Comparison of ENCODE assay signal across 16 cellular contexts in genomic region chr9:90460220-90460619, GRCh38.
"Had no signal": no experiment of that assay in that cellular context is flagged by ENCODE, and none has a peak within 500 bp of the region (broad histone marks: within the 10 kb centered on the region; RNA-seq: fewer than 3 reads in every experiment).

No MANE protein-coding gene starts in this region.

- H3K27ac ChIP-seq: body of pancreas, epithelial cell of prostate, gastrocnemius medialis, psoas muscle, sigmoid colon, WERI-Rb-1 had no signal

- H3K36me3 Mint-ChIP-seq: activated naive CD4-positive, alpha-beta T cell treated with anti-CD3 and anti-CD28 coated beads, Interleukin-2, amount 50 U/mL, for 24 hours; natural killer cell treated with Interleukin-12 subunit alpha and Interleukin-12 subunit beta and Interleukin-15 and Interleukin-18, amount 100 ng/mL, for 72 hours had no signal

- H3K4me1 Mint-ChIP-seq: activated naive CD4-positive, alpha-beta T cell treated with anti-CD3 and anti-CD28 coated beads, Interleukin-2, amount 50 U/mL, for 24 hours; activated T-helper 17 cell treated with anti-CD3 and anti-CD28 coated beads, Interleukin-2, amount 50 U/mL, for 72 hours had no signal

- H3K27ac Mint-ChIP-seq: activated naive CD4-positive, alpha-beta T cell treated with anti-CD3 and anti-CD28 coated beads, Interleukin-2, amount 50 U/mL, for 24 hours; activated T-helper 17 cell treated with anti-CD3 and anti-CD28 coated beads, Interleukin-2, amount 50 U/mL, for 72 hours; natural killer cell treated with Interleukin-12 subunit alpha and Interleukin-12 subunit beta and Interleukin-15 and Interleukin-18, amount 100 ng/mL, for 72 hours had no signal

- DNase-seq: activated CD4-positive, alpha-beta T cell treated with anti-CD3 and anti-CD28 coated beads for 4 hours; body of pancreas; central memory CD4-positive, alpha-beta T cell; effector memory CD4-positive, alpha-beta T cell; gastrocnemius medialis; hippocampal formation; psoas muscle; sigmoid colon; stimulated activated CD4-positive, alpha-beta T cell treated with anti-CD3 and anti-CD28 coated beads, Interleukin-2, amount 100 ng/mL, for 48 hours; stimulated activated naive CD4-positive, alpha-beta T cell treated with Interleukin-2 at 50 U/mL for 16 hours; T-helper 1 cell; WERI-Rb-1 had no signal

- H3K9me3 Mint-ChIP-seq: activated naive CD4-positive, alpha-beta T cell treated with anti-CD3 and anti-CD28 coated beads, Interleukin-2, amount 50 U/mL, for 24 hours; activated T-helper 17 cell treated with anti-CD3 and anti-CD28 coated beads, Interleukin-2, amount 50 U/mL, for 72 hours; natural killer cell treated with Interleukin-12 subunit alpha and Interleukin-12 subunit beta and Interleukin-15 and Interleukin-18, amount 100 ng/mL, for 72 hours had no signal

- H3K27me3 ChIP-seq: body of pancreas, gastrocnemius medialis, sigmoid colon had no signal

- H3K4me3 ChIP-seq: body of pancreas, gastrocnemius medialis, psoas muscle, sigmoid colon had no signal

- H3K4me3 Mint-ChIP-seq: activated naive CD4-positive, alpha-beta T cell treated with anti-CD3 and anti-CD28 coated beads, Interleukin-2, amount 50 U/mL, for 24 hours; activated T-helper 17 cell treated with anti-CD3 and anti-CD28 coated beads, Interleukin-2, amount 50 U/mL, for 72 hours; natural killer cell treated with Interleukin-12 subunit alpha and Interleukin-12 subunit beta and Interleukin-15 and Interleukin-18, amount 100 ng/mL, for 72 hours had no signal

- H3K36me3 ChIP-seq: gastrocnemius medialis, sigmoid colon, WERI-Rb-1 had no signal

- ATAC-seq: activated T-helper 17 cell treated with anti-CD3 and anti-CD28 coated beads, Interleukin-2, amount 50 U/mL, for 72 hours; body of pancreas; gastrocnemius medialis; natural killer cell treated with Interleukin-12 subunit alpha and Interleukin-12 subunit beta and Interleukin-15 and Interleukin-18, amount 100 ng/mL, for 72 hours; psoas muscle had no signal

- H3K4me1 ChIP-seq: body of pancreas, gastrocnemius medialis, psoas muscle, sigmoid colon had no signal

- H3K9me3 ChIP-seq: body of pancreas, gastrocnemius medialis, psoas muscle, sigmoid colon had no signal
